Comparison of ENCODE assay signal across 8 cellular contexts in the genomic region with DNA sequence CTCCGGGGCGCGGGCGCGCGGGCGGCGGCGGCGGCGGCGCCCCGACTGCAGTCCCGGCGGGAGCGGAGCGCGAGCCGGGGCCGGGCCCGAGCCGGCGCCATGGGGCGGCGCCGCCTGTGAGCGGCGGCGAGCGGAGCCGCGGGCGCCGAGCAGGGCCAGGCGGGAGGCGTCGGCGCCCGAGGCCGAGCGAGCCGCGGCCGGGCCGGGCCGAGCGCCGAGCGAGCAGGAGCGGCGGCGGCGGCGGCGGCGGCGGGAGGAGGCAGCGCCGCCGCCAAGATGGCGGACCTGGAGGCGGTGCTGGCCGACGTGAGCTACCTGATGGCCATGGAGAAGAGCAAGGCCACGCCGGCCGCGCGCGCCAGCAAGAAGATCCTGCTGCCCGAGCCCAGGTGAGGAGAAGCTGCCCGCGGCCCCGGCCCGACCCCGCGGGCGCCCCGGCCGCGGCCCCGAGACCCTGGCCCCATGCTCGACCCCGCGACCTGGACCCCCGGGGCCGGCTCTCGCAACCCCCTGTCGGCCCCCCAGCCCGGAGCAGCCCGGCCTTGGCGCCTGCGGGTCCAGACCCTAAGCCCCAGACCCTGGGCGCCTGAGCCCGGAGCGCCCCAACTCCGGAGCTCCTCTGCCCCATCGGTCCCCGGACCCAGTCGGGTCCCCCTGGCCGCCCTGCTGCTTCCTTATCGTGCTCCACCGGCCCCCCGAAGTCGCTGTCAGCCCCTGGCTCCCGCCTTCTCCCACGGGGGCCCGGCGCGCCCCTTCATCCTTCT. TPM values are rescaled to one million over a fixed set of nuclear protein-coding genes. Genes with fewer than 3 reads are reported as not detected.
DNase-seq lines count a peak whose midpoint lies in the region; ATAC-seq and TF ChIP-seq lines count a peak whose summit lies in the region.

A gene (plus strand): TSS at position 50 of the 764 bp plus-strand sequence. CDS start 227 bp downstream, at position 277.

- H3K4me2 ChIP-seq in KMS-11: peak within 1 kb of the TSS; percentile 78

- H3K36me3 Mint-ChIP-seq in T-helper 17 cell (ENCODE audit: low read depth) (peaks cover 12% of the 10 kb centered on the region), endothelial cell (ENCODE audit: low read depth, unreplicated experiment) (peaks cover 13% of the 10 kb centered on the region)

- H3K4me3 Mint-ChIP-seq in T-helper 17 cell: peak within 1 kb of the TSS; percentile 98
- H3K4me3 Mint-ChIP-seq in endothelial cell (ENCODE audit: unreplicated experiment): peak within 1 kb of the TSS; percentile 98

- H3K27ac Mint-ChIP-seq in T-helper 17 cell (peak within 1 kb of the TSS; percentile 97), endothelial cell (ENCODE audit: unreplicated experiment) (peak within 1 kb of the TSS; percentile 88)

- H3K36me3 ChIP-seq in KMS-11 (ENCODE audit: insufficient read depth): 0 out of 2 replicates have a peak, but pooled peaks cover 4% of the 10 kb centered on the region
- peaks cover 15% of the 10 kb centered on the region for H3K36me3 ChIP-seq in upper lobe of right lung

- H3K9me3 Mint-ChIP-seq in endothelial cell (ENCODE audit: unreplicated experiment): no peaks in the 10 kb centered on the region

- intact Hi-C loops in upper lobe of right lung (cut with DNase I): no loop called here

- peak within 1 kb of the TSS; percentile 89 for H3K4me3 ChIP-seq in GM12864 (ENCODE audit: low read depth, low read length)
- H3K4me3 ChIP-seq in KMS-11 (IDR thresholded peaks at IDR 0.05; ENCODE audit: insufficient read depth, low read depth, low read length): no peak within 1 kb of the TSS
- peak within 1 kb of the TSS; percentile 87 for H3K4me3 ChIP-seq in mononuclear cell (ENCODE audit: low read length)
- H3K4me3 ChIP-seq in upper lobe of right lung: peak within 1 kb of the TSS; percentile 93

- peak within 1 kb of the TSS; percentile 74; the same call in 1 of the 2 replicates for H3K9ac ChIP-seq in KMS-11

- H3K27me3 Mint-ChIP-seq in T-helper 17 cell: no peaks in the 10 kb centered on the region
- H3K27me3 Mint-ChIP-seq in endothelial cell (ENCODE audit: unreplicated experiment): peaks cover 24% of the 10 kb centered on the region

- peaks cover 50% of the 10 kb centered on the region for H3K79me2 ChIP-seq in KMS-11 (ENCODE audit: insufficient read depth, low read depth)

- H3K27ac ChIP-seq in KMS-11: peak within 1 kb of the TSS; percentile 40
- H3K27ac ChIP-seq in upper lobe of right lung: peak within 1 kb of the TSS; percentile 93

- peak; percentile 45 for ATAC-seq in T-helper 17 cell
- peak; percentile 18 for ATAC-seq in upper lobe of right lung
- ATAC-seq in HG03378 (IDR thresholded peaks at IDR 0.05; ENCODE audit: unreplicated experiment): no peak

- H3K9me3 ChIP-seq in T-helper 17 cell (ENCODE audit: control insufficient read depth, low read length, poor library complexity, severe bottlenecking) (no peaks in the 10 kb centered on the region), mononuclear cell (ENCODE audit: low read depth, low read length) (no peaks in the 10 kb centered on the region), upper lobe of right lung (no peaks in the 10 kb centered on the region)

- TF ChIP-seq CTCF in GM12864 (IDR thresholded peaks at IDR 0.05; ENCODE audit: low read depth, low read length, missing control alignments) (no peak), KMS-11 (conservative IDR thresholded peaks at IDR 0.05; ENCODE audit: low read depth, low read length) (no peak), endothelial cell (IDR thresholded peaks at IDR 0.05; ENCODE audit: unreplicated experiment) (no peak), upper lobe of right lung (IDR thresholded peaks at IDR 0.05) (no peak)

- H3K4me1 ChIP-seq in KMS-11 (ENCODE audit: low read depth, poor library complexity, severe bottlenecking) (peaks cover 34% of the 10 kb centered on the region), mononuclear cell (ENCODE audit: insufficient read depth, low read length) (peaks cover 77% of the 10 kb centered on the region), upper lobe of right lung (peaks cover 63% of the 10 kb centered on the region)

- peaks cover 65% of the 10 kb centered on the region for H3K4me1 Mint-ChIP-seq in T-helper 17 cell
- H3K4me1 Mint-ChIP-seq in endothelial cell (ENCODE audit: unreplicated experiment): peaks cover 59% of the 10 kb centered on the region

- H3K27me3 ChIP-seq in KMS-11 (ENCODE audit: insufficient read depth, low read depth) (no peaks in the 10 kb centered on the region), mononuclear cell (ENCODE audit: insufficient read depth, low read length) (no peaks in the 10 kb centered on the region), upper lobe of right lung (no peaks in the 10 kb centered on the region)

- peak within 1 kb of the TSS; percentile 43 for H2AFZ ChIP-seq in KMS-11 (ENCODE audit: low read depth)

- no peaks in the 10 kb centered on the region for H4K20me1 ChIP-seq in KMS-11 (ENCODE audit: insufficient read depth)

- peak; percentile 95 for DNase-seq in 8988T
- DNase-seq in GM12864 (ENCODE audit: low read depth): no peak
- DNase-seq in T-helper 17 cell: peak in 2 of 3 donors; percentile 45 to 50
- DNase-seq in endothelial cell (ENCODE audit: low spot score): peak; percentile 50
- peak; percentile 82 for DNase-seq in upper lobe of right lung

RNA-seq across cellular contexts. Expression of the gene that starts here (rescaled TPM):
- total RNA-seq in T-helper 17 cell (100 to 1,000 TPM; 264 to 276 TPM), endothelial cell (ENCODE audit: unreplicated experiment) (92.7 TPM), mononuclear cell (185 TPM), upper lobe of right lung (98.4 TPM)
